In the genomic region with DNA sequence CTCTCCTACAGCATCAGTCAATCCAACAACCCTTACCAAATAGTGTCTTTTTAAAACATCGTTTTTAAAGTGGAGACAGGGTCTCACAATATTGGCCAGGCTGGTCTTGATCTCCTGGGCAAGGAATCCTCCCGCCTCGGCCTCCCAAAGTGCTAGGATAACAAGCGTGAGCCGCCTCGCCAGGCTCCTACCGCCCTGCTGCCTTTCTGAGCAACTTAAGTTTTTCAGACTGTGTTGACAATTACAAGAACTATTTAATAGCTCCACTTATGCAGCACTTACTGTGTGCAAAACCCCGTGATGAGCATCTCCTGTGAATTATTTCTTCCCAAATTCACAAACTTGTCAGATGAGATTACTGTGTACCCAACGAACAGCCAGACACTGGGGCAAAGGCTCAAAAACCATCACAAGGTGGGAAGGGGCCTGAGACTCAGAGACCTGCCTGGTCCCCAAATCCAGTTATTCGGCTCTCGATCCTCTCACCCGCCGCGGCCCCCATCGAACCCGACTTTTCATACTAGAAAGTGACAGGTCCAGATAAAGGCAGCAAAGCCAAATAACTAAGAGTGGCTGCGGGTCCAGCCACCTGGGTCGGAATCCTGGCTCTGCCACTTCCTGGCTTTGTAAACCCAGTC, we compare ENCODE assay signal across 8 cellular contexts. TPM values are rescaled to one million over a fixed set of nuclear protein-coding genes. Genes with fewer than 3 reads are reported as not detected.
DNase-seq lines count a peak whose midpoint lies in the region; ATAC-seq and TF ChIP-seq lines count a peak whose summit lies in the region.

No MANE protein-coding gene starts in this region.

- no peak for TF ChIP-seq RAD21 in IMR-90 (IDR thresholded peaks at IDR 0.05; ENCODE audit: low read length)

- no peak overlapping the region for H2BK20ac ChIP-seq in IMR-90 (ENCODE audit: low read depth, low read length)

- peaks cover 34% of the 10 kb centered on the region for H3K36me3 Mint-ChIP-seq in central memory CD8-positive, alpha-beta T cell (ENCODE audit: insufficient read depth)

- H4K20me1 ChIP-seq in IMR-90 (ENCODE audit: insufficient read depth, low read length) = peaks cover 53% of the 10 kb centered on the region

- H3K4me1 ChIP-seq in A673 (ENCODE audit: insufficient read depth, low read length, poor library complexity, severe bottlenecking) = peaks cover 23% of the 10 kb centered on the region
- H3K4me1 ChIP-seq in IMR-90 (ENCODE audit: control insufficient read depth, insufficient read depth, low read length) = peaks cover 11% of the 10 kb centered on the region
- H3K4me1 ChIP-seq in mucosa of stomach (ENCODE audit: control insufficient read depth, insufficient read depth, low read length) = peaks cover 39% of the 10 kb centered on the region

- H4K8ac ChIP-seq in IMR-90 (ENCODE audit: low read depth in 2 of 2, low read length in 2 of 2) = peak overlapping the region; percentile 52 to 79

- TSS peak; percentile 84 for BruUV-seq in A673 (replicated peaks; lab: Mats Ljungman, UMichigan)
- TSS peak; percentile 89 for BruUV-seq in IMR-90 (replicated peaks; lab: Mats Ljungman, UMichigan)

- H3K9me3 ChIP-seq in A673 (ENCODE audit: low read depth, low read length, poor library complexity, severe bottlenecking) (no peaks in the 10 kb centered on the region), IMR-90 (ENCODE audit: control insufficient read depth, insufficient read depth, low read length) (no peaks in the 10 kb centered on the region), mucosa of stomach (ENCODE audit: control insufficient read depth, low read length) (no peaks in the 10 kb centered on the region)

- peak overlapping the region; percentile 72 for H4K91ac ChIP-seq in IMR-90 (ENCODE audit: insufficient read depth, low read depth, low read length)

- H3K9me1 ChIP-seq in IMR-90 (ENCODE audit: insufficient read depth, low read length) = peaks cover 4% of the 10 kb centered on the region

- H3K27me3 Mint-ChIP-seq in central memory CD8-positive, alpha-beta T cell = no peaks in the 10 kb centered on the region

- H3K4me3 ChIP-seq in A673 (ENCODE audit: low read depth, low read length, poor library complexity, severe bottlenecking) (peak overlapping the region; percentile 89), IMR-90 (ENCODE audit: insufficient read depth, low read depth, low read length) (peak overlapping the region; percentile 82), mucosa of stomach (ENCODE audit: low read length) (peak overlapping the region; percentile 100)

- no peaks in the 10 kb centered on the region for H3K9me3 Mint-ChIP-seq in central memory CD8-positive, alpha-beta T cell

- H3K9ac ChIP-seq in IMR-90 (ENCODE audit: low read depth, low read length) = peak overlapping the region; percentile 99
- H3K9ac ChIP-seq in mucosa of stomach (ENCODE audit: low read length) = peak overlapping the region; percentile 98

- peak overlapping the region; percentile 93 for H3K4me3 Mint-ChIP-seq in central memory CD8-positive, alpha-beta T cell

- H4K5ac ChIP-seq in IMR-90 (ENCODE audit: low read depth, low read length) = peak overlapping the region; percentile 17

- POLR2A ChIA-PET in A673 (lab: Charles Lee; ENCODE audit: low non-redundant PET) (interaction anchor here (0.5 to 1.6 kb wide), 5 partner anchors 9 to 186 kb away, joined by 3 to 10 read pairs (median 4); no protein-coding TSS in a partner anchor), IMR-90 (lab: Charles Lee; ENCODE audit: unreplicated experiment) (interaction anchor here (0.9 kb wide), 1 partner anchor 12 kb away, joined by 4 read pairs; no protein-coding TSS in a partner anchor)

- intact Hi-C loops in A673 (cut with micrococcal nuclease; ENCODE audit: unreplicated experiment) (no loop called here), IMR-90 (cut with micrococcal nuclease) (no loop called here)

- peak overlapping the region; percentile 93 for H3K27ac ChIP-seq in A673 (ENCODE audit: low read depth, low read length, poor library complexity, severe bottlenecking)
- peak overlapping the region; percentile 76 for H3K27ac ChIP-seq in IMR-90 (ENCODE audit: insufficient read depth, low read length)

- no peak for TF ChIP-seq CTCF in A673 (conservative IDR thresholded peaks at IDR 0.05; ENCODE audit: low read depth, low read length)
- no peak for TF ChIP-seq CTCF in IMR-90 (conservative IDR thresholded peaks at IDR 0.05; ENCODE audit: low read depth, low read length)

- H3K4me2 ChIP-seq in IMR-90 (ENCODE audit: low read depth, low read length) = peak overlapping the region; percentile 97

- H3K4ac ChIP-seq in IMR-90 (ENCODE audit: low read depth, low read length) = peak overlapping the region; percentile 85

- H3K18ac ChIP-seq in IMR-90 (ENCODE audit: low read depth, low read length) = no peak overlapping the region

- peak overlapping the region; percentile 96 for H2AK9ac ChIP-seq in IMR-90 (replicated peaks; ENCODE audit: low read depth, low read length, poor library complexity)

- peak overlapping the region; percentile 94 for H2AFZ ChIP-seq in IMR-90 (replicated peaks; ENCODE audit: low read length, poor library complexity)

- H3K27me3 ChIP-seq in A673 (replicated peaks; ENCODE audit: insufficient read depth, low read depth, low read length, poor library complexity) = no peaks in the 10 kb centered on the region
- no peaks in the 10 kb centered on the region for H3K27me3 ChIP-seq in IMR-90 (ENCODE audit: control insufficient read depth, insufficient read depth, low read length)
- H3K27me3 ChIP-seq in mucosa of stomach (ENCODE audit: control insufficient read depth, insufficient read depth, low read length) = no peaks in the 10 kb centered on the region

- H3K36me3 ChIP-seq in A673 (ENCODE audit: insufficient read depth, low read length, poor library complexity, severe bottlenecking) (peaks cover 37% of the 10 kb centered on the region), IMR-90 (ENCODE audit: control insufficient read depth, insufficient read depth, low read length) (peaks cover 28% of the 10 kb centered on the region), mucosa of stomach (ENCODE audit: control insufficient read depth, insufficient read depth, low read length) (peaks cover 27% of the 10 kb centered on the region)

- H3K4me1 Mint-ChIP-seq in central memory CD8-positive, alpha-beta T cell = peaks cover 48% of the 10 kb centered on the region

- H2AK5ac ChIP-seq in IMR-90 (ENCODE audit: low read depth, low read length) = peak overlapping the region; percentile 90

- peak overlapping the region; percentile 86 for H2BK5ac ChIP-seq in IMR-90 (ENCODE audit: low read depth, low read length, poor library complexity, severe bottlenecking)

- peak overlapping the region; percentile 78 for H3K56ac ChIP-seq in IMR-90 (ENCODE audit: extremely low read depth, insufficient read depth, low read length)

- peak overlapping the region; percentile 95 for H3K14ac ChIP-seq in IMR-90 (replicated peaks; ENCODE audit: low read depth, low read length)

- TF ChIP-seq POLR2A in IMR-90 (IDR thresholded peaks at IDR 0.05; ENCODE audit: low read depth, low read length) = no peak

- 0% methylated on average over 7 of the region's 18 CpGs; no CpG with 5 or more reads in 1 of the 2 experiments for WGBS in IMR-90 (ENCODE audit: extremely low coverage in 2 of 2, insufficient read length in 1 of 2), 2 experiments

- ATAC-seq in IMR-90 (ENCODE audit: low read depth) = no peak
- ATAC-seq in central memory CD8-positive, alpha-beta T cell (replicated peaks; ENCODE audit: extremely low read depth, poor library complexity, severe bottlenecking) = no peak
- no peak for ATAC-seq in GM18519 (IDR thresholded peaks at IDR 0.05; ENCODE audit: low FRiP score, unreplicated experiment)

- no peak overlapping the region; the same call in 1 of the 2 replicates for H2BK120ac ChIP-seq in IMR-90 (ENCODE audit: low read depth, low read length)

- H3K79me1 ChIP-seq in IMR-90 (ENCODE audit: low read depth in 1 of 2, low read length in 2 of 2) = peaks cover 16 to 55% of the 10 kb centered on the region in 2 experiments; a peak in 3 of 4 replicates

- no peak overlapping the region for H2BK15ac ChIP-seq in IMR-90 (ENCODE audit: low read depth, low read length)

- in situ Hi-C loops in IMR-90 (cut with MboI; ENCODE audit: low sequenced_read_pairs) = no loop called here

- H3K23ac ChIP-seq in IMR-90 (ENCODE audit: low read depth, low read length) = peak overlapping the region; percentile 88

- CTCF ChIA-PET in A673 (lab: Charles Lee) (interaction anchor here (0.6 to 1.2 kb wide), 4 partner anchors 8 to 34 kb away, joined by 3 to 4 read pairs (median 3); no protein-coding TSS in a partner anchor), IMR-90 (lab: Yijun Ruan, JAX) (no interaction called here)

- DNase-seq in A673 (ENCODE audit: low spot score) (no peak), IMR-90 (no peak), superior temporal gyrus (ENCODE audit: extremely low spot score) (no peak), kidney tubule cell (ENCODE audit: low spot score) (no peak), NCI-H510A treated with DMSO at 0.1 percent for 48 hours (lab: John Stamatoyannopoulos, UW) (no peak)
- no peak for DNase-seq in central memory CD8-positive, alpha-beta T cell (ENCODE audit: low spot score in 2 of 2)

- peak overlapping the region; percentile 95 for H3K27ac Mint-ChIP-seq in central memory CD8-positive, alpha-beta T cell (ENCODE audit: low read depth)

- dilution Hi-C loops in IMR-90 (cut with HindIII; ENCODE audit: low sequenced_read_pairs, unreplicated experiment) = no loop called here

RNA-seq across cellular contexts. Expression of a gene that starts 0.6 kb away (rescaled TPM):
- total RNA-seq in A673 (2021) (1,417 and 1,448 TPM in 2 replicates), IMR-90 (2012; rRNA removed) (1,909 and 2,552 TPM in 2 replicates)
- 1,897 and 2,254 TPM in 2 replicates for polyA plus RNA-seq in IMR-90 (2012; rRNA removed)
- 2,745 and 3,594 TPM in 2 replicates for polyA plus RNA-seq in IMR-90 (2012; cell fraction: cytosol; rRNA removed)
- 695 and 912 TPM in 2 replicates for polyA plus RNA-seq in IMR-90 (2012; cell fraction: nucleus; rRNA removed; ENCODE audit: low replicate concordance)

RNA-seq across cellular contexts. Expression of a gene that starts 0.9 kb away (rescaled TPM):
- total RNA-seq in A673 (2021) (38.8 and 43.0 TPM in 2 replicates), IMR-90 (2012; rRNA removed) (1.6 and 1.7 TPM in 2 replicates)
- polyA plus RNA-seq in IMR-90 (2012; rRNA removed) = 9.9 and 11.9 TPM in 2 replicates
- 10.3 and 12.8 TPM in 2 replicates for polyA plus RNA-seq in IMR-90 (2012; cell fraction: cytosol; rRNA removed)
- polyA plus RNA-seq in IMR-90 (2012; cell fraction: nucleus; rRNA removed; ENCODE audit: low replicate concordance) = 24.1 and 56.8 TPM in 2 replicates

RNA-seq across cellular contexts. Expression of a gene that starts 3.5 kb away (rescaled TPM):
- total RNA-seq in A673 (2021) (5.5 and 6.1 TPM in 2 replicates), IMR-90 (2012; rRNA removed) (0.36 and 0.56 TPM in 2 replicates)
- polyA plus RNA-seq in IMR-90 (2012; rRNA removed) = 0.05 and 0.17 TPM in 2 replicates
- not detected in 2 replicates for polyA plus RNA-seq in IMR-90 (2012; cell fraction: cytosol; rRNA removed)
- polyA plus RNA-seq in IMR-90 (2012; cell fraction: nucleus; rRNA removed; ENCODE audit: low replicate concordance) = 0.11 and 0.25 TPM in 2 replicates

RNA-seq across cellular contexts. Expression of a gene that starts 11.9 kb away (rescaled TPM):
- total RNA-seq in A673 (2021) = not detected in 2 replicates
- not detected in 2 replicates for total RNA-seq in IMR-90 (2012; rRNA removed)
- polyA plus RNA-seq in IMR-90 (2012; rRNA removed) = not detected in 2 replicates
- not detected in 2 replicates for polyA plus RNA-seq in IMR-90 (2012; cell fraction: cytosol; rRNA removed)
- polyA plus RNA-seq in IMR-90 (2012; cell fraction: nucleus; rRNA removed; ENCODE audit: low replicate concordance) = not detected in 2 replicates

RNA-seq across cellular contexts. Expression of a gene that starts 18.8 kb away (rescaled TPM):
- total RNA-seq in A673 (2021) (14.2 and 22.1 TPM in 2 replicates), IMR-90 (2012; rRNA removed) (2.5 and 3.6 TPM in 2 replicates)
- 3.0 and 3.6 TPM in 2 replicates for polyA plus RNA-seq in IMR-90 (2012; rRNA removed)
- 2.9 and 6.3 TPM in 2 replicates for polyA plus RNA-seq in IMR-90 (2012; cell fraction: cytosol; rRNA removed)
- polyA plus RNA-seq in IMR-90 (2012; cell fraction: nucleus; rRNA removed; ENCODE audit: low replicate concordance) = 2.2 and 2.6 TPM in 2 replicates

Comparison
In these comparisons a context has a peak if more than half of its experiments do, and no peak if none do; other contexts are left out.
1. RNA of a gene that starts 0.9 kb away (total RNA-seq): 38.8 to 43.0 TPM in A673; 1.6 to 1.7 TPM in IMR-90; every median in the first group is over 10 times any median in the second.
2. Peak in every context shown above with its lines, with median percentiles within 50 percentile points of each other: H3K4me3 ChIP-seq.